In genomic region chr16:65200374-65200773, GRCh38 we compare ENCODE assay signal across 1 cellular context.
TF ChIP-seq lines count a peak whose summit lies in the region.

No MANE protein-coding gene starts in this region.

TF ChIP-seq in SK-N-SH treated with all-trans-retinoic acid at 6 μM for 48 hours, 23 proteins besides CTCF, POLR2A, EP300 and RAD21 (continued from another document):
- TF ChIP-seq PATZ1 (CRISPR knock-in tag; IDR thresholded peaks at IDR 0.05; ENCODE audit: borderline replicate concordance) (no peak), GLIS3 (CRISPR knock-in tag; IDR thresholded peaks at IDR 0.05) (no peak), CSDC2 (CRISPR knock-in tag; IDR thresholded peaks at IDR 0.05) (no peak), RARB (CRISPR knock-in tag; IDR thresholded peaks at IDR 0.05) (no peak), BACH2 (CRISPR knock-in tag; IDR thresholded peaks at IDR 0.05; ENCODE audit: borderline replicate concordance) (no peak)
TF ChIP-seq in SK-N-SH treated with all-trans-retinoic acid at 6 μM for 48 hours: peak in this region for 0.
